ENCODE assay signal across 8 cellular contexts in genomic region chr3:181727122-181728036, GRCh38. TPM values are rescaled to one million over a fixed set of nuclear protein-coding genes. Genes with fewer than 3 reads are reported as not detected.
DNase-seq lines count a peak whose midpoint lies in the region; ATAC-seq and TF ChIP-seq lines count a peak whose summit lies in the region.

No MANE protein-coding gene starts in this region.

- H3F3A ChIP-seq in SU-DHL-6 (ENCODE audit: insufficient read depth): no peaks in the 10 kb centered on the region
- H3F3A ChIP-seq in SK-N-SH (replicated peaks; ENCODE audit: insufficient read depth): no peaks in the 10 kb centered on the region

- TF ChIP-seq EP300 in sigmoid colon (IDR thresholded peaks at IDR 0.05): no peak
- no peak for TF ChIP-seq EP300 in SK-N-SH (IDR thresholded peaks at IDR 0.05; ENCODE audit: borderline replicate concordance in 1 of 2, low read depth in 1 of 2, low read length in 1 of 2)

- TF ChIP-seq RAD21 in SK-N-SH (IDR thresholded peaks at IDR 0.05; ENCODE audit: low read length): no peak

- DNase-seq in GM10266 (ENCODE audit: extremely low spot score) (peak; percentile 26), hepatocyte (ENCODE audit: low spot score) (no peak), sigmoid colon (no peak), SK-N-SH (no peak), A172 (ENCODE audit: low spot score) (no peak)

- H3K9ac ChIP-seq in SU-DHL-6 (ENCODE audit: low read length): no peak overlapping the region
- H3K9ac ChIP-seq in SK-N-SH: no peak overlapping the region

- H2AFZ ChIP-seq in SU-DHL-6 (ENCODE audit: low read depth, low read length, severe bottlenecking) (no peak overlapping the region), hepatocyte (peak overlapping the region; percentile 68), SK-N-SH (ENCODE audit: low read depth) (no peak overlapping the region)

- H3K9me2 ChIP-seq in SU-DHL-6 (replicated peaks; ENCODE audit: insufficient read depth, low read length): no peaks in the 10 kb centered on the region
- no peaks in the 10 kb centered on the region for H3K9me2 ChIP-seq in hepatocyte (replicated peaks; ENCODE audit: insufficient read depth)
- no peaks in the 10 kb centered on the region for H3K9me2 ChIP-seq in SK-N-SH

- ATAC-seq in GM18873 (IDR thresholded peaks at IDR 0.05; ENCODE audit: low FRiP score, unreplicated experiment) (no peak), GM19035 (IDR thresholded peaks at IDR 0.05; ENCODE audit: unreplicated experiment) (no peak)

- H3K27me3 ChIP-seq in SU-DHL-6 (ENCODE audit: low read length) (no peaks in the 10 kb centered on the region), hepatocyte (peaks cover 91% of the 10 kb centered on the region), sigmoid colon (peaks cover 60 to 95% (median 83%) of the 10 kb centered on the region in 3 donors), SK-N-SH (ENCODE audit: insufficient read depth) (no peaks in the 10 kb centered on the region)

- H3K36me3 ChIP-seq in SU-DHL-6 (ENCODE audit: low read length): no peaks in the 10 kb centered on the region
- no peaks in the 10 kb centered on the region for H3K36me3 ChIP-seq in hepatocyte (replicated peaks; ENCODE audit: insufficient read depth, low read depth)
- H3K36me3 ChIP-seq in sigmoid colon: no peaks in the 10 kb centered on the region
- no peaks in the 10 kb centered on the region for H3K36me3 ChIP-seq in SK-N-SH (replicated peaks in 1 of 2; ENCODE audit: control insufficient read depth in 1 of 2, insufficient read depth in 2 of 2, low read length in 1 of 2)

- 2% methylated on average over 32 of the region's 39 CpGs for WGBS in hepatocyte (ENCODE audit: low lambda C conversion rate, missing lambda C conversion rate)
- 3 to 4% methylated on average over 39 of the region's 39 CpGs for WGBS in sigmoid colon, 2 donors
- WGBS in SK-N-SH (ENCODE audit: low lambda C conversion rate): 75% methylated on average over 38 of the region's 39 CpGs

- no peaks in the 10 kb centered on the region for H4K20me1 ChIP-seq in SU-DHL-6 (ENCODE audit: low read depth, low read length)
- H4K20me1 ChIP-seq in hepatocyte (ENCODE audit: insufficient read depth, poor library complexity, severe bottlenecking): no peaks in the 10 kb centered on the region
- no peaks in the 10 kb centered on the region for H4K20me1 ChIP-seq in SK-N-SH (ENCODE audit: insufficient read depth)

- no peak overlapping the region for H3K4me3 ChIP-seq in SU-DHL-6 (ENCODE audit: insufficient read depth, low read length, poor library complexity, severe bottlenecking)
- H3K4me3 ChIP-seq in hepatocyte: peak overlapping the region; percentile 42
- H3K4me3 ChIP-seq in sigmoid colon: peak overlapping the region in 3 of 4 donors; percentile 28 to 36 (median 33)
- no peak overlapping the region for H3K4me3 ChIP-seq in SK-N-SH (ENCODE audit: low read depth in 2 of 2, low read length in 1 of 2)

- intact Hi-C loops in sigmoid colon (cut with DNase I): no loop called here

- no peak overlapping the region for H3K27ac ChIP-seq in SU-DHL-6 (ENCODE audit: low read depth, low read length)
- H3K27ac ChIP-seq in hepatocyte: no peak overlapping the region
- H3K27ac ChIP-seq in sigmoid colon: peak overlapping the region; percentile 16 to 32 (median 20)
- no peak overlapping the region for H3K27ac ChIP-seq in SK-N-SH (ENCODE audit: low read depth in 2 of 2, low read length in 1 of 2)

- H3K9me3 ChIP-seq in SU-DHL-6 (ENCODE audit: insufficient read depth, low read length) (no peaks in the 10 kb centered on the region), hepatocyte (ENCODE audit: low read depth) (no peaks in the 10 kb centered on the region), sigmoid colon (peaks cover 0 to 3% (median 0%) of the 10 kb centered on the region in 4 donors), SK-N-SH (no peaks in the 10 kb centered on the region)

- TF ChIP-seq CTCF in GM10266 (IDR thresholded peaks at IDR 0.05; ENCODE audit: control insufficient read depth, insufficient read depth, low read depth, missing control alignments) (no peak), SU-DHL-6 (IDR thresholded peaks at IDR 0.05; ENCODE audit: insufficient read depth, low read length, poor library complexity, severe bottlenecking) (no peak), hepatocyte (IDR thresholded peaks at IDR 0.05; ENCODE audit: poor library complexity) (no peak), sigmoid colon (IDR thresholded peaks at IDR 0.05) (no peak), SK-N-SH (IDR thresholded peaks at IDR 0.05) (no peak)

- CTCF ChIA-PET in SK-N-SH (lab: Yijun Ruan, JAX): interaction anchor here (0.6 to 1.1 kb wide), 2 partner anchors 16 to 1251 kb away, joined by 3 to 4 read pairs; no protein-coding TSS in a partner anchor

- TF ChIP-seq POLR2A in sigmoid colon (IDR thresholded peaks at IDR 0.05): no peak

- POLR2A ChIA-PET in SK-N-SH (lab: Yijun Ruan, JAX): no interaction called here

- peaks cover 20% of the 10 kb centered on the region for H3K4me1 ChIP-seq in hepatocyte (ENCODE audit: insufficient read depth)
- peaks cover 0 to 21% (median 16%) of the 10 kb centered on the region in 4 donors for H3K4me1 ChIP-seq in sigmoid colon
- H3K4me1 ChIP-seq in SK-N-SH (ENCODE audit: control insufficient read depth in 1 of 2, insufficient read depth in 2 of 2, low read depth in 1 of 2, low read length in 1 of 2): peaks cover 0 to 3% of the 10 kb centered on the region in 2 experiments; a peak in 2 of 4 replicates

- H3K4me2 ChIP-seq in SU-DHL-6 (ENCODE audit: low read depth, low read length, poor library complexity, severe bottlenecking) (peak overlapping the region; percentile 14), hepatocyte (peak overlapping the region; percentile 90), SK-N-SH (no peak overlapping the region)

- no peaks in the 10 kb centered on the region for H3K79me2 ChIP-seq in SU-DHL-6 (ENCODE audit: insufficient read depth, low read length)
- H3K79me2 ChIP-seq in hepatocyte: no peaks in the 10 kb centered on the region
- H3K79me2 ChIP-seq in SK-N-SH (ENCODE audit: insufficient read depth): no peaks in the 10 kb centered on the region

TF ChIP-seq in SK-N-SH, 30 proteins besides CTCF, POLR2A, EP300 and RAD21:
- TF ChIP-seq MXI1 (IDR thresholded peaks at IDR 0.05; ENCODE audit: low read depth, low read length) (no peak), MEF2A (IDR thresholded peaks at IDR 0.05; ENCODE audit: borderline replicate concordance, low read depth) (no peak), GABPA (IDR thresholded peaks at IDR 0.05; ENCODE audit: low read depth) (no peak), NRF1 (IDR thresholded peaks at IDR 0.05; ENCODE audit: low read depth, low read length) (no peak), CHD2 (IDR thresholded peaks at IDR 0.05; ENCODE audit: low read length, partially characterized antibody) (no peak), RXRA (IDR thresholded peaks at IDR 0.05; ENCODE audit: borderline replicate concordance, low read depth) (no peak), NFIC (IDR thresholded peaks at IDR 0.05; ENCODE audit: borderline replicate concordance) (no peak), REST (IDR thresholded peaks at IDR 0.05; ENCODE audit: low read depth, low read length) (no peak), TEAD4 (IDR thresholded peaks at IDR 0.05; ENCODE audit: borderline replicate concordance, insufficient read depth) (no peak), PBX3 (IDR thresholded peaks at IDR 0.05) (no peak), FOXM1 (IDR thresholded peaks at IDR 0.05; ENCODE audit: low read depth) (no peak), RCOR1 (IDR thresholded peaks at IDR 0.05; ENCODE audit: low read length) (no peak), EZH2phosphoT487 (IDR thresholded peaks at IDR 0.05; ENCODE audit: borderline replicate concordance, low read depth) (no peak)

RNA-seq across cellular contexts. Expression of gene SOX2, which starts 15.7 kb away (rescaled TPM):
- total RNA-seq in hepatocyte: 2.4 and 3.5 TPM in 2 replicates
- polyA plus RNA-seq in hepatocyte: 2.0 and 2.2 TPM in 2 replicates
- 1 to 10 TPM; 4.9 to 7.7 (median 7.0) TPM for total RNA-seq in sigmoid colon
- polyA plus RNA-seq in sigmoid colon: 1 to 10 TPM in 1 of 3 donors, not detected in 2; 1.9 TPM
- polyA plus RNA-seq in SK-N-SH (2012; rRNA removed): 0.10 and 0.13 TPM in 2 replicates
- polyA plus RNA-seq in SK-N-SH (2012; cell fraction: cytosol; rRNA removed): 0.12 and 0.16 TPM in 2 replicates
- polyA plus RNA-seq in SK-N-SH (2012; cell fraction: nucleus; rRNA removed): 0.02 and 0.14 TPM in 2 replicates
- total RNA-seq in A172 (2014; rRNA removed; shearing (Covaris generic)): 3.4 and 4.3 TPM in 2 replicates

Comparison
In these comparisons a context has a peak if more than half of its experiments do, and no peak if none do; other contexts are left out.
1. H3K27ac ChIP-seq: peak in sigmoid colon (4 of 4); none in SU-DHL-6 (single experiment), hepatocyte (single experiment) and SK-N-SH (0 of 2).
2. H3K4me3 ChIP-seq: peak in hepatocyte (single experiment) and sigmoid colon (3 of 4); none in SU-DHL-6 (single experiment) and SK-N-SH (0 of 2).